Comparison of ENCODE assay signal across 8 cellular contexts in the genomic region with DNA sequence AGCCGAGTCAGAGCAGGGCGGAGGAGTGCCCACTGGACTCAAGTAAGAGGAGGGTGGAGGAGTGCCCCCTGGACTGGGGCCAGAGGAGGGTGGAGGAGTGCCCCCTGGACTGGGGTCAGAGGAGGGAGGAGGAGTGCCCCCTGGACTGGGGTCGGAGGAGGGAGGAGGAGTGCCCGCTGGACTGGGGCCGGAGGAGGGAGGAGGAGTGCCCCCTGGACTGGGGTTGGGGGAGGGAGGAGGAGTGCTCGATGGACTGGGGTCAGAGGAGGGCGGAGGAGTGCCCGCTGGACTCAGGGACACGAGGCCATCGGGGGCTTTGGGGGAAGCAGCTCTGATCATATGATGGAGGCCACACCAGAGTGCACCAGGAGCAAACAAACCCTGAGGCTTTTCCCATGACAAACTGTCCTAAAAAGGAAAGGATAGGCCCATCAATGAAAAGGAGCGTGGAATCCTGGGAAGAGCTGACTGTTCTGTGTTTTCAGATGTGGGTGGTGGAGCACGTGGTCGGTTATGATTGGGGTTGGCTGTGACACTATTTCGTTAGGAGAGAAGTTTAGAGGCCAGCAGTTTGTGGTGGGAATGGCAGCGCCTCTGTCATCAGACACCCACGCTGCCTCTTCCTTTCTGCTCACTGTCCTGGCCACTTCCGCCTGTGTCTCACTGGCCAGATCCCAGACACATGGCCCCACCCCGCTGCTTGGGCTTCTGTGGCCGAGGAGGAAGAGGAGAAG. TPM values are rescaled to one million over a fixed set of nuclear protein-coding genes. Genes with fewer than 3 reads are reported as not detected.
A peak's percentile ranks its signal among the peaks of the same experiment; 100 is the strongest.
DNase-seq lines count a peak whose midpoint lies in the region; ATAC-seq lines count a peak whose summit lies in the region.

No MANE protein-coding gene starts in this region.

- peaks cover 8% of the 10 kb centered on the region for H3K27me3 Mint-ChIP-seq in T-helper 1 cell treated with Interleukin-12 subunit alpha and Interleukin-12 subunit beta and Interleukin-4 antibody, amounts not matched to agents 30 μg/mL and 1 μg/mL, for 36 hours (ENCODE audit: low read depth)

- DNase-seq in cardiac septum (ENCODE audit: low spot score): peak; percentile 88
- DNase-seq in NCI-H446 (lab: John Stamatoyannopoulos, UW): no peak
- DNase-seq in NCI-H1105 treated with DMSO at 0.1 percent for 48 hours (lab: John Stamatoyannopoulos, UW): no peak

- H3K36me3 ChIP-seq in skeletal muscle satellite cell (ENCODE audit: insufficient read depth, low read length): no peaks in the 10 kb centered on the region

- peak overlapping the region; percentile 74 for H3K9ac ChIP-seq in skeletal muscle satellite cell (ENCODE audit: low read depth, low read length)

- peaks cover 39% of the 10 kb centered on the region for H3K4me1 ChIP-seq in skeletal muscle satellite cell (ENCODE audit: control insufficient read depth, insufficient read depth, low read length)

- H3K4me3 ChIP-seq in skeletal muscle satellite cell (ENCODE audit: low read length): peak overlapping the region; percentile 52

- peaks cover 8% of the 10 kb centered on the region for H3K4me1 Mint-ChIP-seq in T-helper 1 cell treated with Interleukin-12 subunit alpha and Interleukin-12 subunit beta and Interleukin-4 antibody, amounts not matched to agents 30 μg/mL and 1 μg/mL, for 36 hours (ENCODE audit: low read depth)

- H3K36me3 Mint-ChIP-seq in T-helper 1 cell treated with Interleukin-12 subunit alpha and Interleukin-12 subunit beta and Interleukin-4 antibody, amounts not matched to agents 30 μg/mL and 1 μg/mL, for 36 hours (ENCODE audit: low read depth): no peaks in the 10 kb centered on the region

- no peaks in the 10 kb centered on the region for H3K9me3 Mint-ChIP-seq in T-helper 1 cell treated with Interleukin-12 subunit alpha and Interleukin-12 subunit beta and Interleukin-4 antibody, amounts not matched to agents 30 μg/mL and 1 μg/mL, for 36 hours

- no peaks in the 10 kb centered on the region for H3K27me3 ChIP-seq in skeletal muscle satellite cell (ENCODE audit: control insufficient read depth, insufficient read depth, low read length)

- H3K27ac Mint-ChIP-seq in T-helper 1 cell treated with Interleukin-12 subunit alpha and Interleukin-12 subunit beta and Interleukin-4 antibody, amounts not matched to agents 30 μg/mL and 1 μg/mL, for 36 hours: peak overlapping the region; percentile 16

- H3K4me2 ChIP-seq in skeletal muscle satellite cell (ENCODE audit: low read length): peak overlapping the region; percentile 69

- intact Hi-C loops in cardiac septum (cut with DNase I): no loop called here

- no peaks in the 10 kb centered on the region for H3K9me3 ChIP-seq in skeletal muscle satellite cell (replicated peaks; ENCODE audit: low read length)

- ATAC-seq in GM19463 (IDR thresholded peaks at IDR 0.05; ENCODE audit: unreplicated experiment) (peak; percentile 71), GM21717 (IDR thresholded peaks at IDR 0.05; ENCODE audit: unreplicated experiment) (no peak), HG03342 (IDR thresholded peaks at IDR 0.05; ENCODE audit: unreplicated experiment) (no peak)

- no peak overlapping the region for H3K4me3 Mint-ChIP-seq in T-helper 1 cell treated with Interleukin-12 subunit alpha and Interleukin-12 subunit beta and Interleukin-4 antibody, amounts not matched to agents 30 μg/mL and 1 μg/mL, for 36 hours

RNA-seq across cellular contexts. Expression of gene HPCAL1, which starts 24.5 kb away (rescaled TPM):
- 21.6 TPM for total RNA-seq in cardiac septum
- total RNA-seq in skeletal muscle satellite cell (2012; rRNA removed): 24.2 and 28.4 TPM in 2 replicates
